Comparison of ENCODE assay signal across 35 cellular contexts in the genomic region with DNA sequence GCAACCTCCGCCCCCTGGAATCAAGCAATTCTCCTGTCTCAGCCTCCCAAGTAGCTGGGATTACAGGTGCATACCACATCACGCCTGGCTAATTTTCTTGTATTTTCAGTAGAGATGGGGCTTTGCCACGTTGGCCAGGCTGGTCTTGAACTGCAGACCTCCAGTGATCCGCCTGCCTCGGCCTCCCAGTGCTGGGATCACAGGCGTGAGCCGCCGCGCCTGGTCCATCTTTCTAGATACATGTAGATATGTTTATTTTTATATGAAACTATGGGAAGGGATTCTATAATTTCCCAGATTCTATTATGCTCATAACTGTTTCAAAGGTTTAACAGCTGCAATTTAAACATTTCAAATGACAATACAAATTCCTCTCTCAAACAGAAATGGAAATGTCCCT.
"Had no signal": no experiment of that assay in that cellular context is flagged by ENCODE, and none has a peak within 500 bp of the region (broad histone marks: within the 10 kb centered on the region; RNA-seq: fewer than 3 reads in every experiment).

No MANE protein-coding gene starts in this region.

- H3K27me3 ChIP-seq: MG63 had no signal

- H3K4me3 ChIP-seq: MG63 had no signal

- H3K9me3 ChIP-seq: MG63 had no signal

- DNase-seq: Karpas-422, Kasumi-1, MG63, MM.1S, MV-4-11, NCI-H1048, NCI-H1092, NCI-H1092 treated with DMSO at 0.1 percent for 48 hours, NCI-H1105, NCI-H1105 treated with DMSO at 0.1 percent for 48 hours, NCI-H1417, NCI-H1417 treated with DMSO at 0.1 percent for 48 hours, NCI-H1436, NCI-H1436 treated with DMSO at 0.1 percent for 48 hours, NCI-H146, NCI-H1694, NCI-H1694 treated with DMSO at 0.1 percent for 48 hours, NCI-H187, NCI-H187 treated with DMSO at 0.1 percent for 48 hours, NCI-H1930, NCI-H2029, NCI-H2029 treated with DMSO at 0.1 percent for 48 hours, NCI-H2081, NCI-H2081 treated with DMSO at 0.1 percent for 48 hours, NCI-H2107, NCI-H2171, NCI-H2171 treated with DMSO at 0.1 percent for 48 hours, NCI-H2227 treated with DMSO at 0.1 percent for 48 hours, NCI-H226, NCI-H345, NCI-H446, NCI-H446 treated with DMSO at 0.1 percent for 48 hours, NCI-H510A, NCI-H510A treated with DMSO at 0.1 percent for 48 hours had no signal

- H3K27ac ChIP-seq: KMS-11 had no signal
